Comparison of ENCODE assay signal across 1 cellular context in the genomic region with DNA sequence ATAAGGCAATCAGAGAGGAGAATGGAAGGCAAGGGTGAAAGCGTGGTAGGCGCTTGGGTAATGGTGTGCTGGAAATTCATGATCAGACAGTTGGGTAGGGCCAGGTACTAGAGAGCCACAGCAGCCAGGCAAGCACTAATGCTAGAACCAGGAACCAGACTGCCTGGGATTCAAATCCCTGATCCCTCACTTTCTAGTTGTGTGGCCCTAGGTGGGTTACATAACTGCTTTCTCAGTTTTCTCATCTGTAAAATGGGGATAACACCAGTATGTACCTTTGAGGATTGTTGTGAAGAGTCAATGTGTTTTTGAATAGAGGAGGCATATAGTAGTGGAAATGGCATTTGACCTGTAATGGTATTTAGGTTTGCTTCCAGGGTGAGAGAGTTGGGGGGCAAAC.
TF ChIP-seq lines count a peak whose summit lies in the region.

No MANE protein-coding gene starts in this region.

TF ChIP-seq in K562, 482 proteins besides CTCF, POLR2A, EP300 and RAD21 (continued from another document):
- TF ChIP-seq, protein P1, sequence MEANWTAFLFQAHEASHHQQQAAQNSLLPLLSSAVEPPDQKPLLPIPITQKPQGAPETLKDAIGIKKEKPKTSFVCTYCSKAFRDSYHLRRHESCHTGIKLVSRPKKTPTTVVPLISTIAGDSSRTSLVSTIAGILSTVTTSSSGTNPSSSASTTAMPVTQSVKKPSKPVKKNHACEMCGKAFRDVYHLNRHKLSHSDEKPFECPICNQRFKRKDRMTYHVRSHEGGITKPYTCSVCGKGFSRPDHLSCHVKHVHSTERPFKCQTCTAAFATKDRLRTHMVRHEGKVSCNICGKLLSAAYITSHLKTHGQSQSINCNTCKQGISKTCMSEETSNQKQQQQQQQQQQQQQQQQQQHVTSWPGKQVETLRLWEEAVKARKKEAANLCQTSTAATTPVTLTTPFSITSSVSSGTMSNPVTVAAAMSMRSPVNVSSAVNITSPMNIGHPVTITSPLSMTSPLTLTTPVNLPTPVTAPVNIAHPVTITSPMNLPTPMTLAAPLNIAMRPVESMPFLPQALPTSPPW (CRISPR knock-in tag; IDR thresholded peaks at IDR 0.05), result no peak
